ENCODE assay signal across 8 cellular contexts in the genomic region with DNA sequence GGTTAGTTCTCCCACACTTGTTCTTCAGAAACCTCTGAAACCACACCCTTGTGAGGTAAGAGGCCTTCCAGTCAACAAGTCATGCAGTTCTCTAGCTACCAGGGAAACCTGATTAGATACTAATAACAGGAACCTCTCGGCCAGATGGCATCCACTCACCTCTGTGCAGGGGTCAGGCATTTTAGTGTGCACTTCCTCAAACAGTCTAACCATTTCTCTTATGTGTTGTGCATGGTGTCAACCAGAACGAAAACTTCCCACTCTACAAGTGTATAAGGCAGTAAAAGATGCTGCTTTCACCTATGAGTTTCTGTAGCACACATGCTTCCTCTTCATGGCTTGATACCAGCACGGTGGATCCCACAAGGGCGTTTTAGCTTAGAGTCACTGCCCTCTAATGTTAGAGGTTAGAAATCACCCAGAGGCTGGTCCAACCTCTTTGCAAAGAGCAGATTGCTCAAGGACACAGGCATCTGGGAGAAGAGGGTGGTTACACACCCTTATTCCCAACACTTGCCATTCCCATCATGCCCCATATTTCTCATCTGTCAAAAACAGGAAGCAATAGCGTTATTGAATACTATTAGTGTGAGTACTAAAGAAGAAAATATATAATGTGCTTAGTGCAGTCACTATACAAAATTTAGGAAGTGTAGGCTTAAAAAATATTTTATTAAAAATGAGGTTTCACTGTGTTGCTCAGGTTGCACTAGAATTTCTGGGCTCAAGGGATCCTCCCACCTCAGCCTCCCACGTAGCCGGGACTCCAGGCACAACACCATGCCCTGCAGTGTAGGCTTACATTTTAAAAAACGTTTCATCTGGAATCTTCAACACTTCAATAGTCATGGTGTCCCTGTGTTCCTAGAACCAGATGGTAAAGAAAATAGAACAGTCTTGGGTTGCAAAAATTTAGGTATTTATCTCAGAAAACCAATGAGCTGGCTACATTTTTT. TPM values are rescaled to one million over a fixed set of nuclear protein-coding genes. Genes with fewer than 3 reads are reported as not detected.
DNase-seq lines count a peak whose midpoint lies in the region; ATAC-seq and TF ChIP-seq lines count a peak whose summit lies in the region.

No MANE protein-coding gene starts in this region.

- no peak for TF ChIP-seq POLR2A in IMR-90 (IDR thresholded peaks at IDR 0.05; ENCODE audit: low read depth, low read length)

- no peaks in the 10 kb centered on the region; a peak in 1 of 4 replicates for H3K79me1 ChIP-seq in IMR-90 (ENCODE audit: low read depth in 1 of 2, low read length in 2 of 2)

- TF ChIP-seq CTCF in IMR-90 (conservative IDR thresholded peaks at IDR 0.05; ENCODE audit: low read depth, low read length), result peak; percentile 49

- no peak overlapping the region for H2AFZ ChIP-seq in IMR-90 (replicated peaks; ENCODE audit: low read length, poor library complexity)

- POLR2A ChIA-PET in IMR-90 (lab: Charles Lee; ENCODE audit: unreplicated experiment), result no interaction called here

- H3K23ac ChIP-seq in IMR-90 (ENCODE audit: low read depth, low read length), result no peak overlapping the region

- H3K18ac ChIP-seq in IMR-90 (ENCODE audit: low read depth, low read length), result no peak overlapping the region

- H3K4me3 ChIP-seq in IMR-90 (ENCODE audit: insufficient read depth, low read depth, low read length), result no peak overlapping the region

- H3K9me1 ChIP-seq in IMR-90 (ENCODE audit: insufficient read depth, low read length), result no peaks in the 10 kb centered on the region

- no peak overlapping the region for H3K9ac ChIP-seq in IMR-90 (ENCODE audit: low read depth, low read length)

- no peaks in the 10 kb centered on the region for H3K4me1 ChIP-seq in IMR-90 (ENCODE audit: control insufficient read depth, insufficient read depth, low read length)

- no CpG with 5 or more reads among the region's 8 CpGs for WGBS in IMR-90 (ENCODE audit: extremely low coverage in 2 of 2, insufficient read length in 1 of 2), 2 experiments

- H3K4me2 ChIP-seq in IMR-90 (ENCODE audit: low read depth, low read length), result no peak overlapping the region

- no peak overlapping the region for H2AK9ac ChIP-seq in IMR-90 (replicated peaks; ENCODE audit: low read depth, low read length, poor library complexity)

- in situ Hi-C loops in IMR-90 (cut with MboI; ENCODE audit: low sequenced_read_pairs), result no loop called here

- H4K20me1 ChIP-seq in IMR-90 (ENCODE audit: insufficient read depth, low read length), result no peaks in the 10 kb centered on the region

- H3K4ac ChIP-seq in IMR-90 (ENCODE audit: low read depth, low read length), result peak overlapping the region; percentile 5; the same call in 1 of the 2 replicates

- 0 out of 2 replicates have a peak overlapping the region, but pooled peaks have one; percentile 35 for H3K14ac ChIP-seq in IMR-90 (replicated peaks; ENCODE audit: low read depth, low read length)

- H3K9me3 ChIP-seq in IMR-90 (ENCODE audit: control insufficient read depth, insufficient read depth, low read length), result no peaks in the 10 kb centered on the region

- H2BK120ac ChIP-seq in IMR-90 (ENCODE audit: low read depth, low read length), result no peak overlapping the region

- intact Hi-C loops in IMR-90 (cut with micrococcal nuclease), result loop anchor here (1.0 kb wide), 1 partner anchor 61 kb away; no protein-coding TSS in a partner anchor

- H3K36me3 ChIP-seq in IMR-90 (ENCODE audit: control insufficient read depth, insufficient read depth, low read length), result no peaks in the 10 kb centered on the region

- no peak overlapping the region for H2AK5ac ChIP-seq in IMR-90 (ENCODE audit: low read depth, low read length)

- DNase-seq in stimulated activated CD4-positive, alpha-beta T cell treated with anti-CD3 and anti-CD28 coated beads, Interleukin-2, amount 100 ng/mL, for 48 hours, result peak; percentile 3 to 7
- DNase-seq in stimulated activated CD4-positive, alpha-beta T cell treated with anti-CD3 and anti-CD28 coated beads, Interleukin-4, amount 100 ng/mL, for 4 hours, result no peak
- DNase-seq in IMR-90, result peak; percentile 58
- DNase-seq in epithelial cell of prostate (ENCODE audit: low read depth, low spot score), result peak; percentile 99
- DNase-seq in myocyte (ENCODE audit: low read depth), result peak; percentile 79
- no peak for DNase-seq in NCI-H1048 (lab: John Stamatoyannopoulos, UW)

- no peak overlapping the region for H3K56ac ChIP-seq in IMR-90 (ENCODE audit: extremely low read depth, insufficient read depth, low read length)

- no peak overlapping the region for H2BK5ac ChIP-seq in IMR-90 (ENCODE audit: low read depth, low read length, poor library complexity, severe bottlenecking)

- BruUV-seq in IMR-90 (replicated peaks; lab: Mats Ljungman, UMichigan), result no TSS peak

- TF ChIP-seq RAD21 in IMR-90 (IDR thresholded peaks at IDR 0.05; ENCODE audit: low read length), result peak; percentile 53

- dilution Hi-C loops in IMR-90 (cut with HindIII; ENCODE audit: low sequenced_read_pairs, unreplicated experiment), result no loop called here

- no peaks in the 10 kb centered on the region for H3K27me3 ChIP-seq in IMR-90 (ENCODE audit: control insufficient read depth, insufficient read depth, low read length)

- H3K27ac ChIP-seq in IMR-90 (ENCODE audit: insufficient read depth, low read length) (no peak overlapping the region), epithelial cell of prostate (peak overlapping the region; percentile 92)

- no peak overlapping the region; the same call in 1 of the 2 replicates for H4K91ac ChIP-seq in IMR-90 (ENCODE audit: insufficient read depth, low read depth, low read length)

- peak; percentile 98 for ATAC-seq in GM21825 (IDR thresholded peaks at IDR 0.05; ENCODE audit: unreplicated experiment)
- peak; percentile 92 for ATAC-seq in IMR-90 (ENCODE audit: low read depth)
- ATAC-seq in SK-N-SH treated with all-trans-retinoic acid at 6 μM for 48 hours, result peak; percentile 99

- 0 out of 2 replicates have a peak overlapping the region, but pooled peaks have one; percentile 18 for H2BK20ac ChIP-seq in IMR-90 (ENCODE audit: low read depth, low read length)

- CTCF ChIA-PET in IMR-90 (lab: Yijun Ruan, JAX), result interaction anchor here (0.9 to 1.8 kb wide), 2 partner anchors 49 to 98 kb away, joined by 4 to 7 read pairs; no protein-coding TSS in a partner anchor

- H4K5ac ChIP-seq in IMR-90 (ENCODE audit: low read depth, low read length), result no peak overlapping the region

- H4K8ac ChIP-seq in IMR-90 (ENCODE audit: low read depth in 2 of 2, low read length in 2 of 2), result no peak overlapping the region

- H2BK15ac ChIP-seq in IMR-90 (ENCODE audit: low read depth, low read length), result 0 out of 3 replicates have a peak overlapping the region, but pooled peaks have one; percentile 6

TF ChIP-seq in IMR-90, 13 proteins besides CTCF, POLR2A, EP300 and RAD21:
- TF ChIP-seq CEBPB (IDR thresholded peaks at IDR 0.05; ENCODE audit: low read depth, low read length), result 0 out of 2 replicates have a peak, but pooled peaks have one; percentile 10
- TF ChIP-seq, protein P1, sequence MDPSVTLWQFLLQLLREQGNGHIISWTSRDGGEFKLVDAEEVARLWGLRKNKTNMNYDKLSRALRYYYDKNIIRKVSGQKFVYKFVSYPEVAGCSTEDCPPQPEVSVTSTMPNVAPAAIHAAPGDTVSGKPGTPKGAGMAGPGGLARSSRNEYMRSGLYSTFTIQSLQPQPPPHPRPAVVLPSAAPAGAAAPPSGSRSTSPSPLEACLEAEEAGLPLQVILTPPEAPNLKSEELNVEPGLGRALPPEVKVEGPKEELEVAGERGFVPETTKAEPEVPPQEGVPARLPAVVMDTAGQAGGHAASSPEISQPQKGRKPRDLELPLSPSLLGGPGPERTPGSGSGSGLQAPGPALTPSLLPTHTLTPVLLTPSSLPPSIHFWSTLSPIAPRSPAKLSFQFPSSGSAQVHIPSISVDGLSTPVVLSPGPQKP (IDR thresholded peaks at IDR 0.05; ENCODE audit: borderline replicate concordance, low read depth, low read length), result no peak
- TF ChIP-seq SMC3 (IDR thresholded peaks at IDR 0.05; ENCODE audit: low read depth, low read length), result peak; percentile 37; the same call in 1 of the 2 replicates

TF ChIP-seq in SK-N-SH treated with all-trans-retinoic acid at 6 μM for 48 hours, 23 proteins besides CTCF, POLR2A, EP300 and RAD21:
- TF ChIP-seq ZNF70 (CRISPR knock-in tag; IDR thresholded peaks at IDR 0.05), result peak; percentile 71; the same call in 1 of the 2 replicates
- no peak for TF ChIP-seq PPARA (CRISPR knock-in tag; IDR thresholded peaks at IDR 0.05; ENCODE audit: borderline replicate concordance)
- TF ChIP-seq OSR1 (CRISPR knock-in tag; IDR thresholded peaks at IDR 0.05), result no peak

RNA-seq across cellular contexts. Expression of a gene that starts 34.5 kb away (rescaled TPM):
- total RNA-seq in IMR-90 (2012; rRNA removed) (26.9 and 28.9 TPM in 2 replicates), myocyte (18.7 and 19.0 TPM in 2 replicates)
- polyA plus RNA-seq in IMR-90 (2012; rRNA removed), result 12.3 and 13.8 TPM in 2 replicates
- polyA plus RNA-seq in IMR-90 (2012; cell fraction: cytosol; rRNA removed), result 5.7 and 7.0 TPM in 2 replicates
- polyA plus RNA-seq in IMR-90 (2012; cell fraction: nucleus; rRNA removed; ENCODE audit: low replicate concordance), result 13.4 and 18.7 TPM in 2 replicates
- polyA plus RNA-seq in myocyte (2012), result 38.1 TPM

RNA-seq across cellular contexts. Expression of a gene that starts 59.2 kb away (rescaled TPM):
- 123 and 131 TPM in 2 replicates for total RNA-seq in IMR-90 (2012; rRNA removed)
- polyA plus RNA-seq in IMR-90 (2012; rRNA removed), result 70.9 and 80.6 TPM in 2 replicates
- polyA plus RNA-seq in IMR-90 (2012; cell fraction: cytosol; rRNA removed), result 40.7 and 121 TPM in 2 replicates
- 131 and 135 TPM in 2 replicates for polyA plus RNA-seq in IMR-90 (2012; cell fraction: nucleus; rRNA removed; ENCODE audit: low replicate concordance)
- total RNA-seq in myocyte, result 66.9 and 79.8 TPM in 2 replicates
- 51.3 TPM for polyA plus RNA-seq in myocyte (2012)

Comparison
In these comparisons a context has a peak if more than half of its experiments do, and no peak if none do; other contexts are left out.
1. DNase-seq: peak in stimulated activated CD4-positive, alpha-beta T cell treated with anti-CD3 and anti-CD28 coated beads, Interleukin-2, amount 100 ng/mL, for 48 hours (2 of 2), IMR-90 (single experiment), epithelial cell of prostate (single experiment) and myocyte (single experiment); none in stimulated activated CD4-positive, alpha-beta T cell treated with anti-CD3 and anti-CD28 coated beads, Interleukin-4, amount 100 ng/mL, for 4 hours (0 of 2) and NCI-H1048 (single experiment).
2. Peak in every context shown above with its lines, with median percentiles within 50 percentile points of each other: ATAC-seq.